Comparison of ENCODE assay signal across 8 cellular contexts in genomic region chr12:121581681-121582439, GRCh38. TPM values are rescaled to one million over a fixed set of nuclear protein-coding genes. Genes with fewer than 3 reads are reported as not detected.
A peak's percentile ranks its signal among the peaks of the same experiment; 100 is the strongest.
DNase-seq lines count a peak whose midpoint lies in the region; ATAC-seq, FAIRE-seq and TF ChIP-seq lines count a peak whose summit lies in the region.

No MANE protein-coding gene starts in this region.

- H3K4me2 ChIP-seq in K562 (ENCODE audit: insufficient read depth, low read length) (peak overlapping the region; percentile 83), keratinocyte (ENCODE audit: control insufficient read depth, extremely low read depth, insufficient read depth, low read depth, low read length) (peak overlapping the region; percentile 92)

- H4K20me1 ChIP-seq in K562 (replicated peaks; ENCODE audit: control insufficient read depth, insufficient read depth, low read length) (no peaks in the 10 kb centered on the region), keratinocyte (ENCODE audit: control insufficient read depth, extremely low read depth, insufficient read depth, low read length) (no peaks in the 10 kb centered on the region)

- peak in 1 of 2 donors; percentile 22 for ATAC-seq in CD4-positive, CD25-positive, alpha-beta regulatory T cell (ENCODE audit: low read depth in 2 of 2)
- ATAC-seq in K562 = peak; percentile 15
- no peak for ATAC-seq in HG03196 (IDR thresholded peaks at IDR 0.05; ENCODE audit: unreplicated experiment)

- in situ Hi-C loops in K562 (cut with MboI) = no loop called here

- H3K27ac ChIP-seq in CD4-positive, CD25-positive, alpha-beta regulatory T cell (ENCODE audit: insufficient read depth, low read length, poor library complexity, severe bottlenecking) = peak overlapping the region; percentile 93
- H3K27ac ChIP-seq in K562 (ENCODE audit: extremely low read depth, low read depth, low read length) = peak overlapping the region; percentile 88; the same call in 2 of the 3 replicates
- H3K27ac ChIP-seq in keratinocyte (ENCODE audit: control insufficient read depth, insufficient read depth, low read length) = no peak overlapping the region

- intact Hi-C loops in K562 (cut with micrococcal nuclease) = loop anchor here (2.0 kb wide), 1 partner anchor 45 kb away; the partner anchor contains the start of gene ORAI1

- no peaks in the 10 kb centered on the region for H3K27me3 ChIP-seq in CD4-positive, CD25-positive, alpha-beta regulatory T cell (ENCODE audit: control insufficient read depth, insufficient read depth, low read length)
- H3K27me3 ChIP-seq in MG63 = no peaks in the 10 kb centered on the region
- no peaks in the 10 kb centered on the region for H3K27me3 ChIP-seq in K562 (ENCODE audit: control insufficient read depth in 2 of 2, insufficient read depth in 2 of 2, low read length in 2 of 2)
- no peaks in the 10 kb centered on the region for H3K27me3 ChIP-seq in keratinocyte (ENCODE audit: control insufficient read depth, extremely low read depth, insufficient read depth, low read length)

- no peak for TF ChIP-seq RAD21 in K562 (CRISPR knock-in tag; conservative IDR thresholded peaks at IDR 0.05 in 1 of 2, IDR thresholded peaks at IDR 0.05 in 1 of 2)

- H3K79me2 ChIP-seq in K562 (ENCODE audit: control insufficient read depth, insufficient read depth, low read length) (peaks cover 5% of the 10 kb centered on the region; the same call in 2 of the 3 replicates), keratinocyte (ENCODE audit: control insufficient read depth, insufficient read depth, low read length) (no peaks in the 10 kb centered on the region)

- TF ChIP-seq CTCF in K562 (IDR thresholded peaks at IDR 0.05 in 2 of 3, conservative IDR thresholded peaks at IDR 0.05 in 1 of 3; ENCODE audit: insufficient read depth in 2 of 3, low read depth in 1 of 3, low read length in 3 of 3) = no peak
- TF ChIP-seq CTCF in keratinocyte (optimal IDR thresholded peaks at IDR 0.05 in 1 of 3, IDR thresholded peaks at IDR 0.05 in 1 of 3, conservative IDR thresholded peaks at IDR 0.05 in 1 of 3; ENCODE audit: extremely low read depth in 1 of 3, insufficient read depth in 2 of 3, low read length in 3 of 3) = no peak

- TF ChIP-seq POLR2A in K562 (conservative IDR thresholded peaks at IDR 0.05) = no peak

- peak overlapping the region; percentile 95 to 100 (median 97) for H3K27ac Mint-ChIP-seq in CD4-positive, CD25-positive, alpha-beta regulatory T cell

- BruUV-seq in K562 (replicated peaks; lab: Mats Ljungman, UMichigan) = no TSS peak

- H3K9me3 Mint-ChIP-seq in CD4-positive, CD25-positive, alpha-beta regulatory T cell = peaks cover 0 to 2% (median 0%) of the 10 kb centered on the region in 7 donors

- H3K9me1 ChIP-seq in K562 (ENCODE audit: control insufficient read depth, insufficient read depth, low read length) (no peaks in the 10 kb centered on the region), keratinocyte (ENCODE audit: control insufficient read depth, extremely low read depth, insufficient read depth, low read length) (peaks cover 3% of the 10 kb centered on the region)

- POLR2A ChIA-PET in K562 (lab: Yijun Ruan, JAX) = interaction anchor here (0.5 to 2.0 kb wide), 4 partner anchors 18 to 45 kb away, joined by 3 to 9 read pairs (median 4); no protein-coding TSS in a partner anchor

- H3K9me3 ChIP-seq in CD4-positive, CD25-positive, alpha-beta regulatory T cell (ENCODE audit: control insufficient read depth in 2 of 2, low read length in 2 of 2) = no peaks in the 10 kb centered on the region
- H3K9me3 ChIP-seq in MG63 (no peaks in the 10 kb centered on the region), K562 (replicated peaks; ENCODE audit: control insufficient read depth, insufficient read depth, low read depth, low read length) (no peaks in the 10 kb centered on the region), keratinocyte (ENCODE audit: control insufficient read depth, low read depth, low read length) (no peaks in the 10 kb centered on the region)

- H3K4me1 ChIP-seq in CD4-positive, CD25-positive, alpha-beta regulatory T cell (ENCODE audit: control insufficient read depth, insufficient read depth, low read length, poor library complexity, severe bottlenecking) = peaks cover 58% of the 10 kb centered on the region
- H3K4me1 ChIP-seq in K562 (replicated peaks in 1 of 2; ENCODE audit: control insufficient read depth in 2 of 2, insufficient read depth in 2 of 2, low read length in 2 of 2) (peaks cover 38 to 47% of the 10 kb centered on the region in 2 experiments), keratinocyte (ENCODE audit: control insufficient read depth, extremely low read depth, insufficient read depth, low read length) (peaks cover 30% of the 10 kb centered on the region)

- H3K4me3 ChIP-seq in CD4-positive, CD25-positive, alpha-beta regulatory T cell (ENCODE audit: low read depth, low read length) = peak overlapping the region; percentile 82
- peak overlapping the region; percentile 55 for H3K4me3 ChIP-seq in MG63
- peak overlapping the region; percentile 54; the same call in 1 of the 2 replicates for H3K4me3 ChIP-seq in K562
- H3K4me3 ChIP-seq in keratinocyte (ENCODE audit: control insufficient read depth in 2 of 3, extremely low read depth in 1 of 3, insufficient read depth in 2 of 3, low read depth in 1 of 3, low read length in 3 of 3) = no peak overlapping the region

- CTCF ChIA-PET in K562 (lab: Yijun Ruan, JAX; ENCODE audit: low intra/inter-chr PET ratio) = no interaction called here

- no peak for TF ChIP-seq EP300 in K562 (IDR thresholded peaks at IDR 0.05; ENCODE audit: low read length)

- H3K27me3 Mint-ChIP-seq in CD4-positive, CD25-positive, alpha-beta regulatory T cell = no peaks in the 10 kb centered on the region

- H3K9ac ChIP-seq in K562 (ENCODE audit: insufficient read depth in 1 of 2, low read depth in 2 of 2, low read length in 2 of 2) (peak overlapping the region; percentile 59 to 88; a peak in 3 of 4 replicates), keratinocyte (ENCODE audit: control insufficient read depth, extremely low read depth, insufficient read depth, low read length) (no peak overlapping the region)

- 15% methylated on average over 17 of the region's 17 CpGs for WGBS in K562 (ENCODE audit: insufficient coverage, low coverage, missing lambda C conversion rate)

- no peaks in the 10 kb centered on the region for H3K36me3 Mint-ChIP-seq in CD4-positive, CD25-positive, alpha-beta regulatory T cell

- H2AFZ ChIP-seq in K562 (ENCODE audit: low read depth, low read length) (peak overlapping the region; percentile 90), keratinocyte (ENCODE audit: control insufficient read depth, low read length) (peak overlapping the region; percentile 90)

- H3K36me3 ChIP-seq in CD4-positive, CD25-positive, alpha-beta regulatory T cell (ENCODE audit: control insufficient read depth, insufficient read depth, low read length) = no peaks in the 10 kb centered on the region
- H3K36me3 ChIP-seq in MG63 (no peaks in the 10 kb centered on the region), K562 (ENCODE audit: control insufficient read depth, insufficient read depth, low read length) (no peaks in the 10 kb centered on the region), keratinocyte (ENCODE audit: control insufficient read depth in 2 of 2, extremely low read depth in 1 of 2, insufficient read depth in 2 of 2, low read length in 2 of 2) (no peaks in the 10 kb centered on the region)

- dilution Hi-C loops in keratinocyte (cut with MboI; ENCODE audit: extremely low pct_ligation_motif_present, low sequenced_read_pairs) = no loop called here

- H3K4me1 Mint-ChIP-seq in CD4-positive, CD25-positive, alpha-beta regulatory T cell = peaks cover 5 to 64% (median 37%) of the 10 kb centered on the region in 4 donors

- H3K4me3 Mint-ChIP-seq in CD4-positive, CD25-positive, alpha-beta regulatory T cell = peak overlapping the region; percentile 87 to 100 (median 96)

- DNase-seq in CD4-positive, CD25-positive, alpha-beta regulatory T cell = peak in 2 of 3 donors; percentile 26 to 46
- DNase-seq in MG63 (peak; percentile 19), K562 (ENCODE audit: extremely low read depth in 1 of 4, low spot score in 3 of 4) (peak in 3 of 4 experiments; percentile 52 to 65 (median 64)), keratinocyte (ENCODE audit: low read depth, low spot score) (no peak), stromal cell of bone marrow (ENCODE audit: low read depth) (peak; percentile 46), DMS153 treated with DMSO at 0.1 percent for 48 hours (lab: John Stamatoyannopoulos, UW; ENCODE audit: unreplicated experiment) (no peak)
- DNase-seq in stimulated activated CD4-positive, alpha-beta T cell treated with anti-CD3 and anti-CD28 coated beads, Interleukin-4, amount 100 ng/mL, for 4 hours = no peak

- FAIRE-seq in K562 (lab: Jason Lieb, UNC) = no peak
- FAIRE-seq in keratinocyte (lab: Jason Lieb, UNC) = no peak

RNA-seq across cellular contexts. Expression of gene KDM2B, which starts 1.0 kb away (rescaled TPM):
- total RNA-seq in CD4-positive, CD25-positive, alpha-beta regulatory T cell = 128 TPM
- 10 to 100 TPM in 3 of 4 donors, 1 to 10 TPM in 1; 9.4 to 12.2 (median 11.0) TPM for polyA plus RNA-seq in CD4-positive, CD25-positive, alpha-beta regulatory T cell
- 18.1 and 30.1 TPM in 2 replicates for total RNA-seq in MG63 (2014; rRNA removed; shearing (Covaris generic); ENCODE audit: low replicate concordance)
- 59.2 and 97.9 TPM in 2 replicates for total RNA-seq in K562 (2011; cell fraction: chromatin; rRNA removed; ENCODE audit: low replicate concordance)
- total RNA-seq in K562 (2011; cell fraction: nucleolus; rRNA removed) = 48.7 and 51.7 TPM in 2 replicates
- 38.8 and 40.4 TPM in 2 replicates for total RNA-seq in K562 (2011; cell fraction: nucleoplasm; rRNA removed)
- total RNA-seq in K562 (2014; rRNA removed) = 29.3 and 37.4 TPM in 2 replicates
- total RNA-seq in K562 (2014; rRNA removed; fragmentation: Illumina TruSeq; extraction: Trizol) = 19.9 and 20.7 TPM in 2 replicates
- total RNA-seq in K562 (2015; rRNA removed; fragmentation: Illumina TruSeq; extraction: Trizol) = 22.5 and 23.0 TPM in 2 replicates
- 46.8 and 50.5 TPM in 2 replicates for total RNA-seq in K562 (2021)
- 17.8 and 29.3 TPM in 2 replicates for polyA plus RNA-seq in K562 (2011; rRNA removed)
- polyA plus RNA-seq in K562 (2011; cell fraction: cytosol; rRNA removed) = 17.5 and 31.8 TPM in 2 replicates
- 86.1 and 88.9 TPM in 2 replicates for polyA plus RNA-seq in K562 (2011; cell fraction: nucleus; rRNA removed)
- polyA plus RNA-seq in K562 (2012) = 41.7 and 43.1 TPM in 2 replicates
- polyA plus RNA-seq in K562 (2014; fragmentation: Illumina TruSeq; extraction: Trizol) = 29.2 and 41.2 TPM in 2 replicates
- polyA plus RNA-seq in K562 (2014; fragmentation: Nextera tagmentation; extraction: Ambion mirVana) = 1 to 10 TPM; 7.4 to 9.1 TPM
- 29.4 and 33.6 TPM in 2 replicates for polyA plus RNA-seq in K562 (2014; rRNA removed)
- 24.6 and 35.2 TPM in 2 replicates for polyA minus RNA-seq in K562 (2011; rRNA and poly(A)+ RNA removed)
- 19.4 and 32.6 TPM in 2 replicates for polyA minus RNA-seq in K562 (2011; cell fraction: cytosol; rRNA and poly(A)+ RNA removed)
- 17.5 and 27.2 TPM in 2 replicates for polyA minus RNA-seq in K562 (2011; cell fraction: nucleus; rRNA and poly(A)+ RNA removed)
- 10.0 to 13.9 TPM (median 10.3 TPM) in 3 replicates for polyA plus RNA-seq in keratinocyte
- 9.4 TPM for polyA plus RNA-seq in keratinocyte (2011; ENCODE audit: low read depth)
- polyA plus RNA-seq in keratinocyte (2011; cell fraction: cytosol; rRNA removed) = 7.9 and 9.5 TPM in 2 replicates
- 21.3 and 27.0 TPM in 2 replicates for polyA plus RNA-seq in keratinocyte (2011; cell fraction: nucleus; rRNA removed)
- polyA plus RNA-seq in keratinocyte (2012; ENCODE audit: low replicate concordance) = 14.1 and 15.5 TPM in 2 replicates
- polyA minus RNA-seq in keratinocyte = 26.6 to 81.5 TPM (median 27.8 TPM) in 3 replicates
- 13.4 TPM for polyA minus RNA-seq in keratinocyte (2011; cell fraction: cytosol; rRNA and poly(A)+ RNA removed)
- 10.6 and 24.5 TPM in 2 replicates for polyA minus RNA-seq in keratinocyte (2011; cell fraction: nucleus; rRNA and poly(A)+ RNA removed)

RNA-seq across cellular contexts. Expression of gene ORAI1, which starts 44.5 kb away (rescaled TPM):
- 53.5 TPM for total RNA-seq in CD4-positive, CD25-positive, alpha-beta regulatory T cell
- polyA plus RNA-seq in CD4-positive, CD25-positive, alpha-beta regulatory T cell = 100 to 1,000 TPM; 142 to 181 (median 173) TPM
- total RNA-seq in MG63 (2014; rRNA removed; shearing (Covaris generic); ENCODE audit: low replicate concordance) = 5.9 and 15.9 TPM in 2 replicates
- total RNA-seq in K562 (2011; cell fraction: chromatin; rRNA removed; ENCODE audit: low replicate concordance) = 8.2 and 28.4 TPM in 2 replicates
- 44.5 and 57.0 TPM in 2 replicates for total RNA-seq in K562 (2011; cell fraction: nucleolus; rRNA removed)
- total RNA-seq in K562 (2011; cell fraction: nucleoplasm; rRNA removed) = 25.6 and 29.5 TPM in 2 replicates
- total RNA-seq in K562 (2014; rRNA removed) = 9.8 and 13.2 TPM in 2 replicates
- 2.2 and 2.6 TPM in 2 replicates for total RNA-seq in K562 (2014; rRNA removed; fragmentation: Illumina TruSeq; extraction: Trizol)
- total RNA-seq in K562 (2015; rRNA removed; fragmentation: Illumina TruSeq; extraction: Trizol) = 9.3 and 9.4 TPM in 2 replicates
- 23.8 and 24.4 TPM in 2 replicates for total RNA-seq in K562 (2021)
- polyA plus RNA-seq in K562 (2011; rRNA removed) = 9.3 and 15.7 TPM in 2 replicates
- 18.2 and 58.0 TPM in 2 replicates for polyA plus RNA-seq in K562 (2011; cell fraction: cytosol; rRNA removed)
- 9.6 and 14.9 TPM in 2 replicates for polyA plus RNA-seq in K562 (2011; cell fraction: nucleus; rRNA removed)
- 25.0 and 36.1 TPM in 2 replicates for polyA plus RNA-seq in K562 (2012)
- polyA plus RNA-seq in K562 (2014; fragmentation: Illumina TruSeq; extraction: Trizol) = 5.5 and 16.0 TPM in 2 replicates
- polyA plus RNA-seq in K562 (2014; fragmentation: Nextera tagmentation; extraction: Ambion mirVana) = 1 to 10 TPM; 2.9 to 3.7 TPM
- 18.1 and 26.9 TPM in 2 replicates for polyA plus RNA-seq in K562 (2014; rRNA removed)
- 5.4 and 7.7 TPM in 2 replicates for polyA minus RNA-seq in K562 (2011; rRNA and poly(A)+ RNA removed)
- polyA minus RNA-seq in K562 (2011; cell fraction: cytosol; rRNA and poly(A)+ RNA removed) = 29.4 and 32.0 TPM in 2 replicates
- polyA minus RNA-seq in K562 (2011; cell fraction: nucleus; rRNA and poly(A)+ RNA removed) = 7.9 and 9.3 TPM in 2 replicates
- polyA plus RNA-seq in keratinocyte = 17.1 to 29.4 TPM (median 26.4 TPM) in 3 replicates
- polyA plus RNA-seq in keratinocyte (2011; ENCODE audit: low read depth) = 2.9 TPM
- polyA plus RNA-seq in keratinocyte (2011; cell fraction: cytosol; rRNA removed) = 31.1 and 63.8 TPM in 2 replicates
- polyA plus RNA-seq in keratinocyte (2011; cell fraction: nucleus; rRNA removed) = 14.4 and 25.0 TPM in 2 replicates
- 18.7 and 40.0 TPM in 2 replicates for polyA plus RNA-seq in keratinocyte (2012; ENCODE audit: low replicate concordance)
- 24.1 to 41.4 TPM (median 25.1 TPM) in 3 replicates for polyA minus RNA-seq in keratinocyte
- 87.5 TPM for polyA minus RNA-seq in keratinocyte (2011; cell fraction: cytosol; rRNA and poly(A)+ RNA removed)
- 12.6 and 17.3 TPM in 2 replicates for polyA minus RNA-seq in keratinocyte (2011; cell fraction: nucleus; rRNA and poly(A)+ RNA removed)

Comparison
In these comparisons a context has a peak if more than half of its experiments do, and no peak if none do; other contexts are left out.
1. DNase-seq: peak in CD4-positive, CD25-positive, alpha-beta regulatory T cell (2 of 3), MG63 (single experiment), K562 (3 of 4) and stromal cell of bone marrow (single experiment); none in keratinocyte (single experiment), DMS153 treated with DMSO at 0.1 percent for 48 hours (single experiment) and stimulated activated CD4-positive, alpha-beta T cell treated with anti-CD3 and anti-CD28 coated beads, Interleukin-4, amount 100 ng/mL, for 4 hours (0 of 2).
2. H3K4me3 ChIP-seq: peak in CD4-positive, CD25-positive, alpha-beta regulatory T cell (single experiment), MG63 (single experiment) and K562 (single experiment); none in keratinocyte (0 of 3).